8 cellular contexts compared by ENCODE assay signal in genomic region chr6:105993341-105993740, GRCh38.
DNase-seq lines count a peak whose midpoint lies in the region; ATAC-seq, FAIRE-seq and TF ChIP-seq lines count a peak whose summit lies in the region.

No MANE protein-coding gene starts in this region.

- H3K36me3 ChIP-seq in mammary epithelial cell (ENCODE audit: insufficient read depth, low read length) (no peaks in the 10 kb centered on the region), keratinocyte (ENCODE audit: control insufficient read depth in 2 of 2, extremely low read depth in 1 of 2, insufficient read depth in 2 of 2, low read length in 2 of 2) (no peaks in the 10 kb centered on the region)

- dilution Hi-C loops in mammary epithelial cell (cut with HindIII; ENCODE audit: low sequenced_read_pairs) = no loop called here
- dilution Hi-C loops in keratinocyte (cut with MboI; ENCODE audit: extremely low pct_ligation_motif_present, low sequenced_read_pairs) = no loop called here

- H3K4me3 ChIP-seq in mammary epithelial cell (replicated peaks in 1 of 3; ENCODE audit: insufficient read depth in 1 of 3, low read depth in 2 of 3, low read length in 3 of 3) (no peak overlapping the region), keratinocyte (ENCODE audit: control insufficient read depth in 2 of 3, extremely low read depth in 1 of 3, insufficient read depth in 2 of 3, low read depth in 1 of 3, low read length in 3 of 3) (peak overlapping the region in 1 of 3 experiments; percentile 21)

- H3K79me2 ChIP-seq in mammary epithelial cell (ENCODE audit: insufficient read depth, low read length) (no peaks in the 10 kb centered on the region), keratinocyte (ENCODE audit: control insufficient read depth, insufficient read depth, low read length) (no peaks in the 10 kb centered on the region)

- 98% methylated on average over 9 of the region's 9 CpGs for WGBS in mammary epithelial cell (ENCODE audit: low coverage, missing lambda C conversion rate)

- H3K4me2 ChIP-seq in mammary epithelial cell (ENCODE audit: insufficient read depth, low read depth, low read length) (no peak overlapping the region), keratinocyte (ENCODE audit: control insufficient read depth, extremely low read depth, insufficient read depth, low read depth, low read length) (peak overlapping the region; percentile 95)

- H3K4me3 Mint-ChIP-seq in MCF 10A (ENCODE audit: unreplicated experiment) = peak overlapping the region; percentile 85
- H3K4me3 Mint-ChIP-seq in activated T-helper 1 cell treated with anti-CD3 and anti-CD28 coated beads, Interleukin-12 subunit alpha, Interleukin-12 subunit beta, Interleukin-2, Interleukin-4 antibody, amounts not matched to agents 30 ng/mL and 10 ng/mL and 1 ng/mL, durations not matched to agents 14 hours and 24 hours and 36 hours = peak overlapping the region; percentile 89
- peak overlapping the region; percentile 92 for H3K4me3 Mint-ChIP-seq in type B pancreatic cell

- H2AFZ ChIP-seq in mammary epithelial cell (ENCODE audit: low read depth, low read length) (no peak overlapping the region), keratinocyte (ENCODE audit: control insufficient read depth, low read length) (no peak overlapping the region)

- no TSS peak for BruUV-seq in MCF 10A (replicated peaks; lab: Mats Ljungman, UMichigan)
- BruUV-seq in mammary epithelial cell (replicated peaks; lab: Mats Ljungman, UMichigan) = no TSS peak

- H3K27me3 Mint-ChIP-seq in MCF 10A (ENCODE audit: insufficient read depth, unreplicated experiment) = no peaks in the 10 kb centered on the region
- peaks cover 21% of the 10 kb centered on the region for H3K27me3 Mint-ChIP-seq in activated T-helper 1 cell treated with anti-CD3 and anti-CD28 coated beads, Interleukin-12 subunit alpha, Interleukin-12 subunit beta, Interleukin-2, Interleukin-4 antibody, amounts not matched to agents 30 ng/mL and 10 ng/mL and 1 ng/mL, durations not matched to agents 14 hours and 24 hours and 36 hours (ENCODE audit: insufficient read depth)
- H3K27me3 Mint-ChIP-seq in type B pancreatic cell = peaks cover 96% of the 10 kb centered on the region

- no peak for FAIRE-seq in keratinocyte (lab: Jason Lieb, UNC)

- H3K9me3 Mint-ChIP-seq in MCF 10A (ENCODE audit: unreplicated experiment) = no peaks in the 10 kb centered on the region
- H3K9me3 Mint-ChIP-seq in activated T-helper 1 cell treated with anti-CD3 and anti-CD28 coated beads, Interleukin-12 subunit alpha, Interleukin-12 subunit beta, Interleukin-2, Interleukin-4 antibody, amounts not matched to agents 30 ng/mL and 10 ng/mL and 1 ng/mL, durations not matched to agents 14 hours and 24 hours and 36 hours = no peaks in the 10 kb centered on the region
- H3K9me3 Mint-ChIP-seq in type B pancreatic cell = no peaks in the 10 kb centered on the region

- no peak overlapping the region for H3K9ac ChIP-seq in mammary epithelial cell (ENCODE audit: insufficient read depth, low read length)
- H3K9ac ChIP-seq in keratinocyte (ENCODE audit: control insufficient read depth, extremely low read depth, insufficient read depth, low read length) = no peak overlapping the region

- peaks cover 27% of the 10 kb centered on the region for H3K4me1 Mint-ChIP-seq in MCF 10A (ENCODE audit: insufficient read depth, unreplicated experiment)
- H3K4me1 Mint-ChIP-seq in activated T-helper 1 cell treated with anti-CD3 and anti-CD28 coated beads, Interleukin-12 subunit alpha, Interleukin-12 subunit beta, Interleukin-2, Interleukin-4 antibody, amounts not matched to agents 30 ng/mL and 10 ng/mL and 1 ng/mL, durations not matched to agents 14 hours and 24 hours and 36 hours (ENCODE audit: low read depth) = peaks cover 61% of the 10 kb centered on the region
- H3K4me1 Mint-ChIP-seq in type B pancreatic cell (ENCODE audit: unreplicated experiment) = peaks cover 7% of the 10 kb centered on the region

- no peak overlapping the region for H3K27ac Mint-ChIP-seq in MCF 10A (ENCODE audit: low read depth, unreplicated experiment)
- H3K27ac Mint-ChIP-seq in activated T-helper 1 cell treated with anti-CD3 and anti-CD28 coated beads, Interleukin-12 subunit alpha, Interleukin-12 subunit beta, Interleukin-2, Interleukin-4 antibody, amounts not matched to agents 30 ng/mL and 10 ng/mL and 1 ng/mL, durations not matched to agents 14 hours and 24 hours and 36 hours = peak overlapping the region; percentile 96
- H3K27ac Mint-ChIP-seq in type B pancreatic cell = peak overlapping the region; percentile 25

- H3K4me1 ChIP-seq in mammary epithelial cell (ENCODE audit: insufficient read depth, low read length) (peaks cover 25% of the 10 kb centered on the region), keratinocyte (ENCODE audit: control insufficient read depth, extremely low read depth, insufficient read depth, low read length) (peaks cover 35% of the 10 kb centered on the region), foreskin keratinocyte (peaks cover 26% of the 10 kb centered on the region)

- no peaks in the 10 kb centered on the region for H3K36me3 Mint-ChIP-seq in MCF 10A (ENCODE audit: insufficient read depth, unreplicated experiment)
- H3K36me3 Mint-ChIP-seq in activated T-helper 1 cell treated with anti-CD3 and anti-CD28 coated beads, Interleukin-12 subunit alpha, Interleukin-12 subunit beta, Interleukin-2, Interleukin-4 antibody, amounts not matched to agents 30 ng/mL and 10 ng/mL and 1 ng/mL, durations not matched to agents 14 hours and 24 hours and 36 hours (ENCODE audit: low read depth) = peaks cover 4% of the 10 kb centered on the region
- no peaks in the 10 kb centered on the region for H3K36me3 Mint-ChIP-seq in type B pancreatic cell

- POLR2A ChIA-PET in MCF 10A (lab: Yijun Ruan, JAX) = interaction anchor here (0.6 to 3.0 kb wide), 9 partner anchors 9 to 392 kb away, joined by 3 to 41 read pairs (median 4); partner anchors contain the start of gene PRDM1

- no peaks in the 10 kb centered on the region for H3K27me3 ChIP-seq in mammary epithelial cell (ENCODE audit: insufficient read depth, low read length)
- no peaks in the 10 kb centered on the region for H3K27me3 ChIP-seq in keratinocyte (ENCODE audit: control insufficient read depth, extremely low read depth, insufficient read depth, low read length)
- H3K27me3 ChIP-seq in foreskin keratinocyte = no peaks in the 10 kb centered on the region

- H3K9me1 ChIP-seq in keratinocyte (ENCODE audit: control insufficient read depth, extremely low read depth, insufficient read depth, low read length) = no peaks in the 10 kb centered on the region

- no peaks in the 10 kb centered on the region for H4K20me1 ChIP-seq in mammary epithelial cell (ENCODE audit: insufficient read depth, low read length)
- no peaks in the 10 kb centered on the region for H4K20me1 ChIP-seq in keratinocyte (ENCODE audit: control insufficient read depth, extremely low read depth, insufficient read depth, low read length)

- in situ Hi-C loops in mammary epithelial cell (cut with MboI; ENCODE audit: low sequenced_read_pairs in 2 of 2) = no loop called here

- no peak for ATAC-seq in foreskin keratinocyte

- H3K9me3 ChIP-seq in mammary epithelial cell (replicated peaks; ENCODE audit: insufficient read depth, low read length) (no peaks in the 10 kb centered on the region), keratinocyte (ENCODE audit: control insufficient read depth, low read depth, low read length) (no peaks in the 10 kb centered on the region)

- intact Hi-C loops in MCF 10A (cut with micrococcal nuclease) (loop anchor here (5.0 kb wide), 2 partner anchors 94 to 391 kb away; partner anchors contain the start of gene PRDM1), mammary epithelial cell (cut with micrococcal nuclease) (loop anchor here (5.0 to 10.0 kb wide), 5 partner anchors 229 to 509 kb away; no protein-coding TSS in a partner anchor)
- intact Hi-C loops in activated T-helper 1 cell treated with anti-CD3 and anti-CD28 coated beads, Interleukin-12 subunit alpha, Interleukin-12 subunit beta, Interleukin-2, Interleukin-4 antibody, amounts not matched to agents 30 ng/mL and 10 ng/mL and 1 ng/mL, durations not matched to agents 14 hours and 24 hours and 36 hours (cut with micrococcal nuclease) = loop anchor here (2.0 to 5.0 kb wide), 4 partner anchors 93 to 561 kb away; partner anchors contain the start of gene PRDM1

- CTCF ChIA-PET in MCF 10A (lab: Yijun Ruan, JAX) = interaction anchor here (0.5 to 2.2 kb wide), 8 partner anchors 91 to 561 kb away, joined by 3 to 12 read pairs (median 4); partner anchors contain the start of gene PRDM1
- CTCF ChIA-PET in mammary epithelial cell (lab: Charles Lee; ENCODE audit: low non-redundant PET) = no interaction called here

- H3K27ac ChIP-seq in mammary epithelial cell (ENCODE audit: insufficient read depth, low read depth, low read length) = no peak overlapping the region
- H3K27ac ChIP-seq in keratinocyte (ENCODE audit: control insufficient read depth, insufficient read depth, low read length) = no peak overlapping the region
- no peak overlapping the region for H3K27ac ChIP-seq in foreskin keratinocyte

- TF ChIP-seq CTCF in MCF 10A (IDR thresholded peaks at IDR 0.05; ENCODE audit: unreplicated experiment) (no peak), mammary epithelial cell (conservative IDR thresholded peaks at IDR 0.05 in 1 of 2, IDR thresholded peaks at IDR 0.05 in 1 of 2; ENCODE audit: extremely low read depth in 1 of 2, insufficient read depth in 1 of 2, low read depth in 1 of 2, low read length in 2 of 2) (no peak), keratinocyte (optimal IDR thresholded peaks at IDR 0.05 in 1 of 3, IDR thresholded peaks at IDR 0.05 in 1 of 3, conservative IDR thresholded peaks at IDR 0.05 in 1 of 3; ENCODE audit: extremely low read depth in 1 of 3, insufficient read depth in 2 of 3, low read length in 3 of 3) (no peak), type B pancreatic cell (conservative IDR thresholded peaks at IDR 0.05) (no peak), foreskin keratinocyte (conservative IDR thresholded peaks at IDR 0.05) (no peak)

- DNase-seq in MCF 10A (ENCODE audit: unreplicated experiment) = no peak
- no peak for DNase-seq in mammary epithelial cell
- no peak for DNase-seq in activated T-helper 1 cell treated with anti-CD3 and anti-CD28 coated beads, Interleukin-12 subunit alpha, Interleukin-12 subunit beta, Interleukin-2, Interleukin-4 antibody, amounts not matched to agents 30 ng/mL and 10 ng/mL and 1 ng/mL, durations not matched to agents 14 hours and 24 hours and 36 hours (ENCODE audit: low spot score)
- DNase-seq in keratinocyte (ENCODE audit: low read depth, low spot score) = no peak
- DNase-seq in type B pancreatic cell (ENCODE audit: extremely low spot score, unreplicated experiment) = no peak
- no peak for DNase-seq in Kasumi-1 (lab: John Stamatoyannopoulos, UW)
- no peak for DNase-seq in foreskin keratinocyte
- no peak for DNase-seq in amygdala (lab: John Stamatoyannopoulos, UW)
